ENCODE assay signal across 8 cellular contexts in the genomic region with DNA sequence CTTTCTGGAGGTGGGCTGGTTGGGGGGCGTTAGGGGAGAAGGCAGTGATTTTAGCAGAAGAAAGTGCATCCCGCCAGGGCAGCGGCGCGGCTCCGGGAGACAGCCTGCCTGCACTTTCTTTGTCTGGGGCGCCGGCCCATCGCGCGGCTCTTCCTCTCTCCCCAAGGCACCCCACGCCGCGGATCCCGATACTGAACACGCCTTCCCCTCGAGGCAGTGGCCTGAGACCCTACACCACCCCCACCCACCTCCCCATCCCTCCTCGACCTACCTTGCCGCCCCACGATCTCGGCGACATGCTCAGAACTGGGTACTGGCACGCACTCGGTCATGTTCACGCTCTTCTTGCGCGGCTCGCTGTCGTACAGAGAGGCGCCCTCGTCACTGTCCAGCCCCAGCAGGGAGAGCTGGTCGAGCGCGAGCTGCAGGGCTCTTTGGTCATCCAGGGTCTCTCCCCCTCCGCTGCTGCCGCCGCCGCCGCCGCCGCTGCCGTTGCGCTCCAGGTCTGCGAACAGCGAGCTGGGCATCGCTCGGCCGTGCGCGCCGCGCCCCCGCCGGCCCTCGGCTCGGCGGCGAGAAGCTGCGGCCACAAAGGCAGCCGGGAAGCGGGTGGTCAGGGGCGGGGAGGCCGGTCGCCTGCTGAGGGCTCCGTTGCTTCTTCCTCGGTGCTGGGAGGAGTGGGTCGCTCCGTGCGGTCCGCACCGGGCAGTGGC. TPM values are rescaled to one million over a fixed set of nuclear protein-coding genes. Genes with fewer than 3 reads are reported as not detected.
DNase-seq lines count a peak whose midpoint lies in the region; ATAC-seq and TF ChIP-seq lines count a peak whose summit lies in the region.

No MANE protein-coding gene starts in this region.

- no peak for TF ChIP-seq CTCF in LNCaP clone FGC (IDR thresholded peaks at IDR 0.05; ENCODE audit: control insufficient read depth, extremely low read depth, insufficient read depth)
- no peak for TF ChIP-seq CTCF in fibroblast of pulmonary artery (IDR thresholded peaks at IDR 0.05; ENCODE audit: low read length, missing control alignments)
- TF ChIP-seq CTCF in upper lobe of right lung (IDR thresholded peaks at IDR 0.05): no peak

- H3K4me1 ChIP-seq in upper lobe of right lung: peaks cover 16% of the 10 kb centered on the region

- H3K9me3 Mint-ChIP-seq in naive thymus-derived CD8-positive, alpha-beta T cell: no peaks in the 10 kb centered on the region

- peak overlapping the region in 8 of 10 donors; percentile 16 to 79 (median 51) for H3K27ac Mint-ChIP-seq in naive thymus-derived CD8-positive, alpha-beta T cell

- peak overlapping the region; percentile 84 to 94 (median 88) for H3K4me3 Mint-ChIP-seq in naive thymus-derived CD8-positive, alpha-beta T cell

- DNase-seq in COR-L47 (lab: John Stamatoyannopoulos, UW) (peak; percentile 29), LNCaP clone FGC (ENCODE audit: low read depth) (no peak), fibroblast of pulmonary artery (ENCODE audit: low read depth) (peak; percentile 49), upper lobe of right lung (no peak), NCI-H128 (lab: John Stamatoyannopoulos, UW; ENCODE audit: unreplicated experiment) (no peak)
- DNase-seq in activated CD8-positive, alpha-beta memory T cell treated with anti-CD3 and anti-CD28 coated beads, Interleukin-2, amount 50 U/mL, for 48 hours: peak; percentile 64
- peak in 7 of 10 donors; percentile 11 to 25 (median 21) for DNase-seq in naive thymus-derived CD8-positive, alpha-beta T cell

- H3K4me1 Mint-ChIP-seq in naive thymus-derived CD8-positive, alpha-beta T cell: peaks cover 10 to 24% (median 18%) of the 10 kb centered on the region in 4 donors

- H3K4me3 ChIP-seq in LNCaP clone FGC (ENCODE audit: low read depth, low read length): peak overlapping the region; percentile 70
- H3K4me3 ChIP-seq in fibroblast of pulmonary artery (replicated peaks; ENCODE audit: low read depth, low read length): peak overlapping the region; percentile 83
- H3K4me3 ChIP-seq in upper lobe of right lung: peak overlapping the region; percentile 65

- peak; percentile 0 for ATAC-seq in GM21360 (IDR thresholded peaks at IDR 0.05; ENCODE audit: unreplicated experiment)
- ATAC-seq in naive thymus-derived CD8-positive, alpha-beta T cell: peak in 1 of 2 donors; percentile 11
- ATAC-seq in upper lobe of right lung: peak; percentile 5

- peaks cover 0 to 4% (median 0%) of the 10 kb centered on the region in 5 donors for H3K27me3 Mint-ChIP-seq in naive thymus-derived CD8-positive, alpha-beta T cell

- H3K27me3 ChIP-seq in upper lobe of right lung: no peaks in the 10 kb centered on the region

- POLR2A ChIA-PET in naive thymus-derived CD8-positive, alpha-beta T cell (lab: Charles Lee): interaction anchor here (0.6 kb wide), 1 partner anchor 85 kb away, joined by 4 read pairs; no protein-coding TSS in a partner anchor

- H3K27ac ChIP-seq in upper lobe of right lung: peak overlapping the region; percentile 78

- no peaks in the 10 kb centered on the region for H3K36me3 Mint-ChIP-seq in naive thymus-derived CD8-positive, alpha-beta T cell

- H3K36me3 ChIP-seq in upper lobe of right lung: no peaks in the 10 kb centered on the region

- H3K9me3 ChIP-seq in upper lobe of right lung: no peaks in the 10 kb centered on the region

- intact Hi-C loops in upper lobe of right lung (cut with DNase I): no loop called here

RNA-seq across cellular contexts. Expression of gene MEX3B, which starts 0.5 kb away (rescaled TPM):
- total RNA-seq in naive thymus-derived CD8-positive, alpha-beta T cell: 1 to 10 TPM; 1.5 to 1.8 TPM
- not detected for polyA plus RNA-seq in naive thymus-derived CD8-positive, alpha-beta T cell
- 1.9 TPM for total RNA-seq in upper lobe of right lung

Comparison
In these comparisons a context has a peak if more than half of its experiments do, and no peak if none do; other contexts are left out.
1. DNase-seq: peak in COR-L47 (single experiment), activated CD8-positive, alpha-beta memory T cell treated with anti-CD3 and anti-CD28 coated beads, Interleukin-2, amount 50 U/mL, for 48 hours (single experiment), fibroblast of pulmonary artery (single experiment) and naive thymus-derived CD8-positive, alpha-beta T cell (7 of 10); none in LNCaP clone FGC (single experiment), upper lobe of right lung (single experiment) and NCI-H128 (single experiment).
2. Peak in every context shown above with its lines, with median percentiles within 50 percentile points of each other: H3K4me3 ChIP-seq.